In genomic region chr15:99592135-99592845, GRCh38 we compare ENCODE assay signal across 14 cellular contexts. TPM values are rescaled to one million over a fixed set of nuclear protein-coding genes. Genes with fewer than 3 reads are reported as not detected.
DNase-seq lines count a peak whose midpoint lies in the region; ATAC-seq and TF ChIP-seq lines count a peak whose summit lies in the region.
"Had no signal": no experiment of that assay in that cellular context is flagged by ENCODE, and none has a peak within 500 bp of the region (broad histone marks: within the 10 kb centered on the region; RNA-seq: fewer than 3 reads in every experiment).

No MANE protein-coding gene starts in this region.

- no peak overlapping the region for H3K4me3 ChIP-seq in cardiac muscle cell

- H3K36me3 ChIP-seq in cardiac muscle cell = no peaks in the 10 kb centered on the region

- intact Hi-C loops in CD4-positive, alpha-beta T cell (cut with DNase I, micrococcal nuclease) = no loop called here

- H3K4me1 ChIP-seq in cardiac muscle cell (ENCODE audit: low read depth) = no peaks in the 10 kb centered on the region

- no peaks in the 10 kb centered on the region for H3K27me3 Mint-ChIP-seq in CD4-positive, alpha-beta T cell
- no peaks in the 10 kb centered on the region for H3K27me3 Mint-ChIP-seq in osteocyte (ENCODE audit: unreplicated experiment)
- H3K27me3 Mint-ChIP-seq: activated CD8-positive, alpha-beta T cell treated with anti-CD3 and anti-CD28 coated beads for 36 hours had no signal

- no peak overlapping the region for H3K27ac Mint-ChIP-seq in CD4-positive, alpha-beta T cell
- peak overlapping the region; percentile 55 for H3K27ac Mint-ChIP-seq in osteocyte (ENCODE audit: unreplicated experiment)

- POLR2A ChIA-PET in CD4-positive, alpha-beta T cell (lab: Charles Lee) = no interaction called here

- H3K27ac ChIP-seq in CD4-positive, alpha-beta T cell (ENCODE audit: low read depth, low read length) = no peak overlapping the region
- H3K27ac ChIP-seq in cardiac muscle cell = peak overlapping the region; percentile 52
- H3K27ac ChIP-seq: C4-2B, HL-60 had no signal

- H3K4me3 Mint-ChIP-seq in CD4-positive, alpha-beta T cell = peak overlapping the region; percentile 14
- H3K4me3 Mint-ChIP-seq in osteocyte (ENCODE audit: unreplicated experiment) = no peak overlapping the region
- H3K4me3 Mint-ChIP-seq: activated CD8-positive, alpha-beta T cell treated with anti-CD3 and anti-CD28 coated beads for 36 hours had no signal

- no peak for ATAC-seq in CD4-positive, alpha-beta T cell (ENCODE audit: poor library complexity)
- no peak for ATAC-seq in HG03025 (IDR thresholded peaks at IDR 0.05; ENCODE audit: low FRiP score, unreplicated experiment)
- ATAC-seq: activated CD8-positive, alpha-beta T cell treated with anti-CD3 and anti-CD28 coated beads for 36 hours had no signal

- H3K9me3 ChIP-seq in CD4-positive, alpha-beta T cell (ENCODE audit: control insufficient read depth, low read length) = peaks cover 7% of the 10 kb centered on the region
- H3K9me3 ChIP-seq in cardiac muscle cell (ENCODE audit: low read depth) = no peaks in the 10 kb centered on the region

- CTCF ChIA-PET in CD4-positive, alpha-beta T cell (lab: Charles Lee) = no interaction called here

- peaks cover 73% of the 10 kb centered on the region for H3K36me3 Mint-ChIP-seq in CD4-positive, alpha-beta T cell (ENCODE audit: low read depth)
- peaks cover 16% of the 10 kb centered on the region for H3K36me3 Mint-ChIP-seq in osteocyte (ENCODE audit: unreplicated experiment)

- no peak for DNase-seq in CD4-positive, alpha-beta T cell
- DNase-seq in astrocyte of the hippocampus (ENCODE audit: low read depth, low spot score) = peak; percentile 18
- DNase-seq in cardiac muscle cell (ENCODE audit: low read depth in 1 of 2, low spot score in 1 of 2) = peak in 1 of 2 donors; percentile 42
- DNase-seq in osteocyte (ENCODE audit: extremely low spot score, unreplicated experiment) = no peak
- DNase-seq in stimulated activated CD4-positive, alpha-beta T cell treated with anti-CD3 and anti-CD28 coated beads, Interleukin-2, amount 100 ng/mL, for 24 hours = no peak
- DNase-seq in Ammon's horn (ENCODE audit: low spot score) = no peak
- no peak for DNase-seq in mesenteric fat pad (ENCODE audit: low spot score)
- DNase-seq: activated CD8-positive, alpha-beta T cell treated with anti-CD3 and anti-CD28 coated beads for 36 hours; NCI-H1930; stimulated activated CD8-positive, alpha-beta memory T cell treated with anti-CD3 and anti-CD28 coated beads, Interleukin-4, amount 100 ng/mL, for 48 hours; T-helper 9 cell had no signal

- peaks cover 4% of the 10 kb centered on the region for H3K9me3 Mint-ChIP-seq in CD4-positive, alpha-beta T cell
- peaks cover 5% of the 10 kb centered on the region for H3K9me3 Mint-ChIP-seq in osteocyte (ENCODE audit: unreplicated experiment)

- TF ChIP-seq CTCF in CD4-positive, alpha-beta T cell (IDR thresholded peaks at IDR 0.05) = no peak
- TF ChIP-seq CTCF in cardiac muscle cell (IDR thresholded peaks at IDR 0.05; ENCODE audit: low read depth, low read length) (no peak), osteocyte (IDR thresholded peaks at IDR 0.05) (no peak)

- H3K4me1 Mint-ChIP-seq in CD4-positive, alpha-beta T cell (ENCODE audit: low read depth) = peaks cover 62% of the 10 kb centered on the region
- H3K4me1 Mint-ChIP-seq in osteocyte (ENCODE audit: unreplicated experiment) = peaks cover 54% of the 10 kb centered on the region

- no peaks in the 10 kb centered on the region for H3K27me3 ChIP-seq in CD4-positive, alpha-beta T cell (ENCODE audit: control insufficient read depth, insufficient read depth, low read length)
- H3K27me3 ChIP-seq in cardiac muscle cell = no peaks in the 10 kb centered on the region

RNA-seq across cellular contexts. Expression of gene MEF2A, which starts 26.5 kb away (rescaled TPM):
- 10 to 100 TPM; 23.2 to 24.9 TPM for total RNA-seq in CD4-positive, alpha-beta T cell
- total RNA-seq in cardiac muscle cell = 226 and 556 TPM in 2 replicates
- polyA plus RNA-seq in cardiac muscle cell = 91.7 and 168 TPM in 2 replicates
- 97.8 and 123 TPM in 2 replicates for total RNA-seq in osteocyte
- 68.0 TPM for total RNA-seq in mesenteric fat pad
